In the genomic region with DNA sequence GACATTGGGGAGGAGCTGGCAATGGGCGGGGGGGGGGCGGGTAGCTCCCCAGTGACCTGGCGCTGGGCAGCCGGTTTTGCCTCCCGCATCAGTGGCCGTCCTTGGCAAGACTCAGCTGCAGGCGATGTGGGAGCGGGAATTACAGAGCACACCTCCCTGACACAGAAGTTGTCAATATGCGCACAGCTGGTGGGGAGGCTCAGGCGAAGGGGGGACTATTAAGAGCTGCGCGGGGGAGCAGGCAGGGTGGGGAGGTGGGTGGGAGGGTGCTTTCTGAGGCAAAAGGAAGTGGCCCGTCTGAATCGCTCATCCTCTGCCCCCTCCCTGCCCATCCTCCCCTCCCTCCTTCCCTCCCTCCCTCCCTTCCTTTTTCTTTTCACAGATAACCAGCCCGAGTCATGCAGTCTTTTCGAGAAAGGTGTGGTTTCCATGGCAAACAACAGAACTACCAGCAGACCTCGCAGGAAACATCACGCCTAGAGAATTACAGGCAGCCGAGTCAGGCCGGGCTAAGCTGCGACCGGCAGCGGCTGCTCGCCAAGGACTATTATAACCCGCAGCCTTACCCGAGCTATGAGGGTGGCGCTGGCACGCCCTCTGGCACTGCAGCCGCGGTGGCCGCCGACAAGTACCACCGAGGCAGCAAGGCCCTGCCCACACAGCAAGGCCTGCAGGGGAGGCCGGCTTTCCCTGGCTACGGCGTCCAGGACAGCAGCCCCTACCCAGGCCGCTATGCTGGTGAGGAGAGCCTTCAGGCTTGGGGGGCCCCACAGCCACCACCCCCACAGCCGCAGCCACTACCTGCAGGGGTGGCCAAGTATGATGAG, we compare ENCODE assay signal across 8 cellular contexts. TPM values are rescaled to one million over a fixed set of nuclear protein-coding genes. Genes with fewer than 3 reads are reported as not detected.
A peak's percentile ranks its signal among the peaks of the same experiment; 100 is the strongest.
DNase-seq lines count a peak whose midpoint lies in the region; ATAC-seq and TF ChIP-seq lines count a peak whose summit lies in the region.

No MANE protein-coding gene starts in this region.

- H3K36me3 ChIP-seq in CD4-positive, alpha-beta memory T cell (ENCODE audit: insufficient read depth, low read length): no peaks in the 10 kb centered on the region
- H3K36me3 ChIP-seq in smooth muscle cell (ENCODE audit: low read depth): no peaks in the 10 kb centered on the region

- H3K36me3 Mint-ChIP-seq in CD4-positive, alpha-beta memory T cell: no peaks in the 10 kb centered on the region

- intact Hi-C loops in CD4-positive, alpha-beta memory T cell (cut with micrococcal nuclease): loop anchor here (1.0 kb wide), 1 partner anchor 40 kb away; no protein-coding TSS in a partner anchor
- intact Hi-C loops in left ventricle myocardium superior (cut with micrococcal nuclease): no loop called here

- H3K4me2 ChIP-seq in smooth muscle cell: no peak overlapping the region

- H3K27ac Mint-ChIP-seq in CD4-positive, alpha-beta memory T cell: peak overlapping the region; percentile 64 to 95 (median 90)

- POLR2A ChIA-PET in CD4-positive, alpha-beta memory T cell (lab: Charles Lee; ENCODE audit: partially characterized antibody): interaction anchor here (0.8 to 0.9 kb wide), 3 partner anchors 10 to 13 kb away, joined by 3 read pairs; no protein-coding TSS in a partner anchor

- H3K79me2 ChIP-seq in smooth muscle cell (ENCODE audit: low read depth): peaks cover 35% of the 10 kb centered on the region

- H3K27me3 ChIP-seq in CD4-positive, alpha-beta memory T cell (ENCODE audit: insufficient read depth, low read length): no peaks in the 10 kb centered on the region
- no peaks in the 10 kb centered on the region for H3K27me3 ChIP-seq in smooth muscle cell (ENCODE audit: low read depth)

- peaks cover 100% of the 10 kb centered on the region for H4K20me1 ChIP-seq in smooth muscle cell (ENCODE audit: low read depth)

- CTCF ChIA-PET in CD4-positive, alpha-beta memory T cell (lab: Charles Lee; ENCODE audit: partially characterized antibody): interaction anchor here (1.9 kb wide), 1 partner anchor 20 kb away, joined by 6 read pairs; no protein-coding TSS in a partner anchor

- ATAC-seq in left ventricle myocardium superior: peak; percentile 54

- no peak overlapping the region for H3K27ac ChIP-seq in CD4-positive, alpha-beta memory T cell (ENCODE audit: low read depth, low read length)
- H3K27ac ChIP-seq in smooth muscle cell (ENCODE audit: low read depth): peak overlapping the region; percentile 35

- 55% methylated on average over 28 of the region's 38 CpGs for WGBS in smooth muscle cell (ENCODE audit: low lambda C conversion rate)

- H3K9me3 Mint-ChIP-seq in CD4-positive, alpha-beta memory T cell: no peaks in the 10 kb centered on the region

- H2AFZ ChIP-seq in smooth muscle cell (ENCODE audit: low read depth): no peak overlapping the region

- H3K9me3 ChIP-seq in CD4-positive, alpha-beta memory T cell (ENCODE audit: control insufficient read depth in 1 of 2, low read length in 2 of 2): no peaks in the 10 kb centered on the region
- H3K9me3 ChIP-seq in smooth muscle cell (replicated peaks; ENCODE audit: low read depth): no peaks in the 10 kb centered on the region

- no peak overlapping the region for H3K4me3 ChIP-seq in CD4-positive, alpha-beta memory T cell (ENCODE audit: low read length in 2 of 2)
- no peak overlapping the region for H3K4me3 ChIP-seq in smooth muscle cell

- H3F3A ChIP-seq in smooth muscle cell (ENCODE audit: low read depth): no peaks in the 10 kb centered on the region

- peak; percentile 63 to 81 (median 70) for DNase-seq in CD4-positive, alpha-beta memory T cell
- DNase-seq in M059J (ENCODE audit: low read depth) (peak; percentile 60), left ventricle myocardium superior (peak; percentile 75), smooth muscle cell (lab: John Stamatoyannopoulos, UW; ENCODE audit: unreplicated experiment) (no peak), NCI-H146 treated with DMSO at 0.1 percent for 48 hours (lab: John Stamatoyannopoulos, UW; ENCODE audit: unreplicated experiment) (no peak), SHP77 treated with DMSO at 0.1 percent for 48 hours (lab: John Stamatoyannopoulos, UW) (no peak), RKO (ENCODE audit: low spot score) (no peak)
- DNase-seq in activated effector memory CD4-positive, alpha-beta T cell treated with anti-CD3 and anti-CD28 coated beads, Interleukin-2, amount 50 U/mL, for 16 hours: peak; percentile 75

- no peak overlapping the region for H3K9ac ChIP-seq in smooth muscle cell (ENCODE audit: low read depth)

- H3K4me1 ChIP-seq in CD4-positive, alpha-beta memory T cell (ENCODE audit: insufficient read depth, low read length): peaks cover 20% of the 10 kb centered on the region
- peaks cover 30% of the 10 kb centered on the region for H3K4me1 ChIP-seq in smooth muscle cell (ENCODE audit: low read depth)

- H3K27me3 Mint-ChIP-seq in CD4-positive, alpha-beta memory T cell: no peaks in the 10 kb centered on the region

- no peak for TF ChIP-seq CTCF in smooth muscle cell (IDR thresholded peaks at IDR 0.05; ENCODE audit: borderline replicate concordance, insufficient read depth, poor library complexity, severe bottlenecking)

- peak overlapping the region; percentile 64 to 84 (median 75) for H3K4me3 Mint-ChIP-seq in CD4-positive, alpha-beta memory T cell

- H3K4me1 Mint-ChIP-seq in CD4-positive, alpha-beta memory T cell: peaks cover 12 to 33% (median 18%) of the 10 kb centered on the region in 4 donors

RNA-seq across cellular contexts. Expression of gene SREBF1, which starts 44.0 kb away (rescaled TPM):
- total RNA-seq in CD4-positive, alpha-beta memory T cell: 10 to 100 TPM in 1 of 2 experiments, 1 to 10 TPM in 1; 10.0 to 11.7 TPM
- polyA plus RNA-seq in CD4-positive, alpha-beta memory T cell: 10 to 100 TPM in 1 of 2 donors, 1 to 10 TPM in 1; 5.0 to 15.5 TPM
- total RNA-seq in M059J (2014; rRNA removed; shearing (Covaris generic)): 40.5 and 57.7 TPM in 2 replicates
- total RNA-seq in left ventricle myocardium superior (15.2 TPM), smooth muscle cell (23.5 and 25.9 TPM in 2 replicates)
- polyA plus RNA-seq in smooth muscle cell: 45.4 and 53.5 TPM in 2 replicates

Comparison
In these comparisons a context has a peak if more than half of its experiments do, and no peak if none do; other contexts are left out.
1. DNase-seq: peak in CD4-positive, alpha-beta memory T cell (5 of 5), M059J (single experiment), activated effector memory CD4-positive, alpha-beta T cell treated with anti-CD3 and anti-CD28 coated beads, Interleukin-2, amount 50 U/mL, for 16 hours (single experiment) and left ventricle myocardium superior (single experiment); none in smooth muscle cell (single experiment), NCI-H146 treated with DMSO at 0.1 percent for 48 hours (single experiment), SHP77 treated with DMSO at 0.1 percent for 48 hours (single experiment) and RKO (single experiment).